Comparison of ENCODE assay signal across 8 cellular contexts in the genomic region with DNA sequence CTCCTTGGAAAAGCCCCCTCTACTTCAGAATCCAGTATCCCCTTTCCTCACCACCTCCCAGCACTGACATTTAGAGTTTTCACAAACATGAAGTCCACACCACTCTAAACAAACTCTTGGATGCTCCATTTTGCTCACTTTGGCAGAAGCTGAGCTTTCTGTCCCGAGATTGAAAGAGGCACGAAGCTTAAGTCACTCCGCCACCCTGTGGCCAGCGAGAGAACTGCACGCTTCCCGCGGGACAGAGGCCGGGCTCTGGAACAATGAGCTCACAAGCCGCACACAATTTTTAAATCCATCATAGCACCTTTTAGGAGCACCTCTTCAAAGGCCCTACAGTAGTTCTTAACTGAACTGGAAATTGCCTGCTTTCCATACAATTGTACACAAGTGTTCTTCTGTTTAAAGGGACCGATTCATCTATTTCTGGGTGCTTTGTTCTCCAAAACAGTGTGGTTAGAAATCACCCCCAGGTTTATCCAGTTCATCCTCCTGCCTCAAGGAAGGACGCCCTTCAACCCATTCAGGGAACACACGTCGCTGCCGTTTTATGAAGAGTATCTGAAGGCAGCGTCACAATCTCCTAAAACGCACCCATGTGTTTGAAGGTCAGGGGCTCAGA.
DNase-seq lines count a peak whose midpoint lies in the region; ATAC-seq and TF ChIP-seq lines count a peak whose summit lies in the region.

No MANE protein-coding gene starts in this region.

- TF ChIP-seq CTCF in chondrocyte (IDR thresholded peaks at IDR 0.05) (peak; percentile 94), liver (IDR thresholded peaks at IDR 0.05; ENCODE audit: low read depth, low read length, missing input control) (peak; percentile 98)

- no peaks in the 10 kb centered on the region for H3K27me3 ChIP-seq in liver (ENCODE audit: control insufficient read depth in 4 of 4, insufficient read depth in 4 of 4, low read length in 3 of 4)

- no peak overlapping the region for H3K4me3 Mint-ChIP-seq in chondrocyte (ENCODE audit: unreplicated experiment)

- peak; percentile 77 for DNase-seq in Daoy (ENCODE audit: low read depth)
- DNase-seq in NCI-H510A (lab: John Stamatoyannopoulos, UW): peak; percentile 6
- peak; percentile 43 to 73 for DNase-seq in activated CD4-positive, alpha-beta T cell treated with anti-CD3 and anti-CD28 coated beads for 4 hours
- no peak for DNase-seq in chondrocyte (ENCODE audit: low spot score)
- DNase-seq in stimulated activated CD4-positive, alpha-beta T cell treated with anti-CD3 and anti-CD28 coated beads, Interleukin-4, amount 100 ng/mL, for 48 hours (ENCODE audit: low read depth in 2 of 2): peak; percentile 62 to 74

- H3K36me3 ChIP-seq in liver (ENCODE audit: control insufficient read depth in 4 of 4, insufficient read depth in 3 of 4, low read depth in 1 of 4, low read length in 3 of 4): no peaks in the 10 kb centered on the region

- H3K27ac Mint-ChIP-seq in chondrocyte (ENCODE audit: unreplicated experiment): no peak overlapping the region

- H3K4me1 ChIP-seq in liver (ENCODE audit: control insufficient read depth in 4 of 4, insufficient read depth in 4 of 4, low read length in 3 of 4): peaks cover 0 to 5% (median 2%) of the 10 kb centered on the region in 4 donors

- no peaks in the 10 kb centered on the region for H3K9me3 ChIP-seq in liver (ENCODE audit: control insufficient read depth in 4 of 4, low read length in 3 of 4)

- H3K27ac ChIP-seq in liver (ENCODE audit: low read depth in 1 of 2, low read length in 2 of 2): no peak overlapping the region

- no peaks in the 10 kb centered on the region for H3K36me3 Mint-ChIP-seq in chondrocyte (ENCODE audit: low read depth)

- ATAC-seq in HG03025 (IDR thresholded peaks at IDR 0.05; ENCODE audit: low FRiP score, unreplicated experiment) (peak; percentile 80), HG02571 (IDR thresholded peaks at IDR 0.05; ENCODE audit: unreplicated experiment) (no peak)

- H3K27me3 Mint-ChIP-seq in chondrocyte (ENCODE audit: low read depth): peaks cover 26% of the 10 kb centered on the region

- H3K4me1 Mint-ChIP-seq in chondrocyte (ENCODE audit: low read depth): peaks cover 18% of the 10 kb centered on the region

- H3K9me3 Mint-ChIP-seq in chondrocyte (ENCODE audit: low read depth): no peaks in the 10 kb centered on the region

- peak; percentile 95 to 96 for TF ChIP-seq RAD21 in liver (IDR thresholded peaks at IDR 0.05)

- peak overlapping the region in 1 of 2 donors; percentile 20 for H3K9ac ChIP-seq in liver (ENCODE audit: low read depth in 1 of 2, low read length in 2 of 2)

- 26% methylated on average over 16 of the region's 16 CpGs for WGBS in liver

- no peak overlapping the region for H3K4me3 ChIP-seq in liver (ENCODE audit: low read depth in 1 of 3, low read length in 3 of 3)

TF ChIP-seq in liver, 16 proteins besides CTCF, POLR2A, EP300 and RAD21:
- TF ChIP-seq JUND (IDR thresholded peaks at IDR 0.05) (no peak), TAF1 (conservative IDR thresholded peaks at IDR 0.05) (no peak), RXRA (IDR thresholded peaks at IDR 0.05) (no peak), GABPA (IDR thresholded peaks at IDR 0.05 in 1 of 2, conservative IDR thresholded peaks at IDR 0.05 in 1 of 2) (no peak), NR2F2 (IDR thresholded peaks at IDR 0.05) (no peak), SP1 (IDR thresholded peaks at IDR 0.05) (no peak), HNF4A (conservative IDR thresholded peaks at IDR 0.05) (no peak), EGR1 (IDR thresholded peaks at IDR 0.05; ENCODE audit: low read depth in 2 of 2) (no peak), HNF4G (IDR thresholded peaks at IDR 0.05) (no peak), YY1 (IDR thresholded peaks at IDR 0.05) (no peak), FOXA2 (IDR thresholded peaks at IDR 0.05) (no peak)
- TF ChIP-seq, protein P1, sequence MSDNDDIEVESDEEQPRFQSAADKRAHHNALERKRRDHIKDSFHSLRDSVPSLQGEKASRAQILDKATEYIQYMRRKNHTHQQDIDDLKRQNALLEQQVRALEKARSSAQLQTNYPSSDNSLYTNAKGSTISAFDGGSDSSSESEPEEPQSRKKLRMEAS (IDR thresholded peaks at IDR 0.05): no peak
- TF ChIP-seq, protein P2, sequence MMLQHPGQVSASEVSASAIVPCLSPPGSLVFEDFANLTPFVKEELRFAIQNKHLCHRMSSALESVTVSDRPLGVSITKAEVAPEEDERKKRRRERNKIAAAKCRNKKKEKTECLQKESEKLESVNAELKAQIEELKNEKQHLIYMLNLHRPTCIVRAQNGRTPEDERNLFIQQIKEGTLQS (IDR thresholded peaks at IDR 0.05): no peak
- TF ChIP-seq, protein P3, sequence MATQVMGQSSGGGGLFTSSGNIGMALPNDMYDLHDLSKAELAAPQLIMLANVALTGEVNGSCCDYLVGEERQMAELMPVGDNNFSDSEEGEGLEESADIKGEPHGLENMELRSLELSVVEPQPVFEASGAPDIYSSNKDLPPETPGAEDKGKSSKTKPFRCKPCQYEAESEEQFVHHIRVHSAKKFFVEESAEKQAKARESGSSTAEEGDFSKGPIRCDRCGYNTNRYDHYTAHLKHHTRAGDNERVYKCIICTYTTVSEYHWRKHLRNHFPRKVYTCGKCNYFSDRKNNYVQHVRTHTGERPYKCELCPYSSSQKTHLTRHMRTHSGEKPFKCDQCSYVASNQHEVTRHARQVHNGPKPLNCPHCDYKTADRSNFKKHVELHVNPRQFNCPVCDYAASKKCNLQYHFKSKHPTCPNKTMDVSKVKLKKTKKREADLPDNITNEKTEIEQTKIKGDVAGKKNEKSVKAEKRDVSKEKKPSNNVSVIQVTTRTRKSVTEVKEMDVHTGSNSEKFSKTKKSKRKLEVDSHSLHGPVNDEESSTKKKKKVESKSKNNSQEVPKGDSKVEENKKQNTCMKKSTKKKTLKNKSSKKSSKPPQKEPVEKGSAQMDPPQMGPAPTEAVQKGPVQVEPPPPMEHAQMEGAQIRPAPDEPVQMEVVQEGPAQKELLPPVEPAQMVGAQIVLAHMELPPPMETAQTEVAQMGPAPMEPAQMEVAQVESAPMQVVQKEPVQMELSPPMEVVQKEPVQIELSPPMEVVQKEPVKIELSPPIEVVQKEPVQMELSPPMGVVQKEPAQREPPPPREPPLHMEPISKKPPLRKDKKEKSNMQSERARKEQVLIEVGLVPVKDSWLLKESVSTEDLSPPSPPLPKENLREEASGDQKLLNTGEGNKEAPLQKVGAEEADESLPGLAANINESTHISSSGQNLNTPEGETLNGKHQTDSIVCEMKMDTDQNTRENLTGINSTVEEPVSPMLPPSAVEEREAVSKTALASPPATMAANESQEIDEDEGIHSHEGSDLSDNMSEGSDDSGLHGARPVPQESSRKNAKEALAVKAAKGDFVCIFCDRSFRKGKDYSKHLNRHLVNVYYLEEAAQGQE (IDR thresholded peaks at IDR 0.05): no peak
- TF ChIP-seq, protein P4, sequence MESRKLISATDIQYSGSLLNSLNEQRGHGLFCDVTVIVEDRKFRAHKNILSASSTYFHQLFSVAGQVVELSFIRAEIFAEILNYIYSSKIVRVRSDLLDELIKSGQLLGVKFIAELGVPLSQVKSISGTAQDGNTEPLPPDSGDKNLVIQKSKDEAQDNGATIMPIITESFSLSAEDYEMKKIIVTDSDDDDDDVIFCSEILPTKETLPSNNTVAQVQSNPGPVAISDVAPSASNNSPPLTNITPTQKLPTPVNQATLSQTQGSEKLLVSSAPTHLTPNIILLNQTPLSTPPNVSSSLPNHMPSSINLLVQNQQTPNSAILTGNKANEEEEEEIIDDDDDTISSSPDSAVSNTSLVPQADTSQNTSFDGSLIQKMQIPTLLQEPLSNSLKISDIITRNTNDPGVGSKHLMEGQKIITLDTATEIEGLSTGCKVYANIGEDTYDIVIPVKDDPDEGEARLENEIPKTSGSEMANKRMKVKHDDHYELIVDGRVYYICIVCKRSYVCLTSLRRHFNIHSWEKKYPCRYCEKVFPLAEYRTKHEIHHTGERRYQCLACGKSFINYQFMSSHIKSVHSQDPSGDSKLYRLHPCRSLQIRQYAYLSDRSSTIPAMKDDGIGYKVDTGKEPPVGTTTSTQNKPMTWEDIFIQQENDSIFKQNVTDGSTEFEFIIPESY (IDR thresholded peaks at IDR 0.05): no peak
TF ChIP-seq in liver: peak in this region for 0.
